ENCODE assay signal across 11 cellular contexts in the genomic region with DNA sequence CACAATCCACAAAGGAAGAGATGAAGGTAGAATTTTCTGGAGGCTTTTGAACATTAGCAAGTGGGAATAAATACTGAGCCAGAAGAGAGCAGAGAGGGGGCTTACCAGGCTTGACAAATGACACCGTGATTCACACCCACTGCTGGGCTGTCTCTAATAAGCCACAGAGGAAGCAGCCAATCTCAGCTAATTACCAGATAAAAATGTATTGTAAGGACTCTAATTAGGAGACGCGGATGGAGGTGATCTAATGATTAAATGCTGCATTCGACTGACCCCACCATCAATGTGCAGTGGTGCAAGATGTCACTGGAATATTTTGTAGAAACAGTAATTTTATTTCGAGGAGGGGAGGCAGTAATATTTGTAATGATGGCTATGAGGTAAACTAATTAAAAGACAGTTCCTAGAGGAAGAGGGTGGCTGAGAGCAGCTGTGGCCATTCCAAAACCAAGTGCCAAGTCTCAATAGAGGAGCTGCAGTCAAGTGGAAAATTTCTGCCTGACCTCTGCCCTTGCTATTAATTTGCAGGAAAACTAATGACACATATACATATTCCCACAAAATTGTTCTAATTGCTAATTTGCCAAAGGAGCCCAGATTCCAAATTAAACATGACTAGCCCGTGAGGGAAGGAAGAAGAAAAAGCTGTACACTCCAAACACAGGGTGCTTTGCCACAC.
A peak's percentile ranks its signal among the peaks of the same experiment; 100 is the strongest.
DNase-seq lines count a peak whose midpoint lies in the region; ATAC-seq and TF ChIP-seq lines count a peak whose summit lies in the region.
"Had no signal": no experiment of that assay in that cellular context is flagged by ENCODE, and none has a peak within 500 bp of the region (broad histone marks: within the 10 kb centered on the region; RNA-seq: fewer than 3 reads in every experiment).

No MANE protein-coding gene starts in this region.

- dilution Hi-C loops in mammary epithelial cell (cut with HindIII; ENCODE audit: low sequenced_read_pairs), result loop anchor here (5.0 kb wide), 1 partner anchor 81 kb away; no protein-coding TSS in a partner anchor

- H3K4me1 ChIP-seq in mammary epithelial cell (ENCODE audit: insufficient read depth, low read length) (peaks cover 17% of the 10 kb centered on the region), muscle layer of duodenum (ENCODE audit: control insufficient read depth in 1 of 2, insufficient read depth in 2 of 2, low read length in 2 of 2) (peaks cover 11 to 53% of the 10 kb centered on the region in 2 donors)

- intact Hi-C loops in mammary epithelial cell (cut with micrococcal nuclease), result no loop called here

- BruUV-seq in mammary epithelial cell (replicated peaks; lab: Mats Ljungman, UMichigan), result no TSS peak

- peak overlapping the region; percentile 16 for H3K4me3 Mint-ChIP-seq in activated T-cell treated with anti-CD3 and anti-CD28 coated beads, Interleukin-2, amount 50 U/mL, for 4 hours
- H3K4me3 Mint-ChIP-seq in type B pancreatic cell, result peak overlapping the region; percentile 11
- H3K4me3 Mint-ChIP-seq: neural crest cell had no signal

- H3K4me1 Mint-ChIP-seq in activated T-cell treated with anti-CD3 and anti-CD28 coated beads, Interleukin-2, amount 50 U/mL, for 4 hours (ENCODE audit: low read depth), result peaks cover 60% of the 10 kb centered on the region
- H3K4me1 Mint-ChIP-seq in type B pancreatic cell (ENCODE audit: unreplicated experiment), result peaks cover 60% of the 10 kb centered on the region

- H3K36me3 Mint-ChIP-seq in activated T-cell treated with anti-CD3 and anti-CD28 coated beads, Interleukin-2, amount 50 U/mL, for 4 hours (ENCODE audit: insufficient read depth), result peaks cover 67% of the 10 kb centered on the region
- peaks cover 55% of the 10 kb centered on the region for H3K36me3 Mint-ChIP-seq in type B pancreatic cell

- H3K27ac ChIP-seq in mammary epithelial cell (ENCODE audit: insufficient read depth, low read depth, low read length) (peak overlapping the region; percentile 95), muscle layer of duodenum (ENCODE audit: low read length) (peak overlapping the region; percentile 87)
- H3K27ac ChIP-seq: BLaER1 had no signal

- no peaks in the 10 kb centered on the region for H3K9me3 Mint-ChIP-seq in activated T-cell treated with anti-CD3 and anti-CD28 coated beads, Interleukin-2, amount 50 U/mL, for 4 hours
- H3K9me3 Mint-ChIP-seq in type B pancreatic cell, result no peaks in the 10 kb centered on the region
- H3K9me3 Mint-ChIP-seq: neural crest cell had no signal

- H4K20me1 ChIP-seq in mammary epithelial cell (ENCODE audit: insufficient read depth, low read length), result no peaks in the 10 kb centered on the region
- H4K20me1 ChIP-seq: BLaER1 had no signal

- ATAC-seq in activated T-cell treated with anti-CD3 and anti-CD28 coated beads, Interleukin-2, amount 50 U/mL, for 4 hours, result no peak
- ATAC-seq in HG03520 (IDR thresholded peaks at IDR 0.05; ENCODE audit: unreplicated experiment) (no peak), HG03025 (IDR thresholded peaks at IDR 0.05; ENCODE audit: low FRiP score, unreplicated experiment) (no peak)

- no peak overlapping the region for H2AFZ ChIP-seq in mammary epithelial cell (ENCODE audit: low read depth, low read length)

- no peak overlapping the region for H3K9ac ChIP-seq in mammary epithelial cell (ENCODE audit: insufficient read depth, low read length)
- H3K9ac ChIP-seq: BLaER1 had no signal

- peaks cover 18% of the 10 kb centered on the region for H3K79me2 ChIP-seq in mammary epithelial cell (ENCODE audit: insufficient read depth, low read length)

- H3K4me3 ChIP-seq in mammary epithelial cell (replicated peaks in 1 of 3; ENCODE audit: insufficient read depth in 1 of 3, low read depth in 2 of 3, low read length in 3 of 3) (no peak overlapping the region), muscle layer of duodenum (ENCODE audit: low read depth in 1 of 2, low read length in 2 of 2) (no peak overlapping the region)
- H3K4me3 ChIP-seq: BLaER1 had no signal

- whole genome bisulfite sequencing in mammary epithelial cell (ENCODE audit: low coverage, missing lambda C conversion rate), result 80% methylated on average over 6 of the region's 6 CpGs

- H3K9me3 ChIP-seq in mammary epithelial cell (replicated peaks; ENCODE audit: insufficient read depth, low read length), result no peaks in the 10 kb centered on the region
- no peaks in the 10 kb centered on the region for H3K9me3 ChIP-seq in muscle layer of duodenum (ENCODE audit: control insufficient read depth in 1 of 2, low read length in 2 of 2)
- H3K9me3 ChIP-seq: BLaER1 had no signal

- peak overlapping the region; percentile 100 for H3K27ac Mint-ChIP-seq in type B pancreatic cell

- in situ Hi-C loops in mammary epithelial cell (cut with MboI; ENCODE audit: low sequenced_read_pairs in 2 of 2), result no loop called here

- CTCF ChIA-PET in mammary epithelial cell (lab: Charles Lee; ENCODE audit: low non-redundant PET), result no interaction called here

- H3K27me3 Mint-ChIP-seq in activated T-cell treated with anti-CD3 and anti-CD28 coated beads, Interleukin-2, amount 50 U/mL, for 4 hours (ENCODE audit: low read depth), result no peaks in the 10 kb centered on the region
- H3K27me3 Mint-ChIP-seq in type B pancreatic cell, result no peaks in the 10 kb centered on the region

- H3K4me2 ChIP-seq in mammary epithelial cell (ENCODE audit: insufficient read depth, low read depth, low read length), result no peak overlapping the region

- H3K27me3 ChIP-seq in mammary epithelial cell (ENCODE audit: insufficient read depth, low read length) (no peaks in the 10 kb centered on the region), muscle layer of duodenum (ENCODE audit: low read depth, low read length) (no peaks in the 10 kb centered on the region)
- H3K27me3 ChIP-seq: BLaER1 had no signal

- TF ChIP-seq CTCF in mammary epithelial cell (conservative IDR thresholded peaks at IDR 0.05 in 1 of 2, IDR thresholded peaks at IDR 0.05 in 1 of 2; ENCODE audit: extremely low read depth in 1 of 2, insufficient read depth in 1 of 2, low read depth in 1 of 2, low read length in 2 of 2), result no peak
- TF ChIP-seq CTCF in type B pancreatic cell (conservative IDR thresholded peaks at IDR 0.05), result no peak

- peaks cover 12% of the 10 kb centered on the region for H3K36me3 ChIP-seq in mammary epithelial cell (ENCODE audit: insufficient read depth, low read length)
- H3K36me3 ChIP-seq in muscle layer of duodenum (ENCODE audit: control insufficient read depth in 1 of 2, insufficient read depth in 2 of 2, low read length in 2 of 2), result peaks cover 27 to 40% of the 10 kb centered on the region in 2 donors

- no peak for DNase-seq in activated T-cell treated with anti-CD3 and anti-CD28 coated beads, Interleukin-2, amount 50 U/mL, for 4 hours
- no peak for DNase-seq in activated T-cell treated with anti-CD3 and anti-CD28 coated beads, Interleukin-2, amount 50 U/mL, for 48 hours
- no peak for DNase-seq in mammary epithelial cell
- no peak for DNase-seq in type B pancreatic cell (ENCODE audit: extremely low spot score, unreplicated experiment)
- DNase-seq in NCI-H2029 (lab: John Stamatoyannopoulos, UW), result no peak
- DNase-seq: stimulated activated CD8-positive, alpha-beta memory T cell treated with anti-CD3 and anti-CD28 coated beads, Interleukin-4, amount 100 ng/mL, for 48 hours had no signal
